In the genomic region with DNA sequence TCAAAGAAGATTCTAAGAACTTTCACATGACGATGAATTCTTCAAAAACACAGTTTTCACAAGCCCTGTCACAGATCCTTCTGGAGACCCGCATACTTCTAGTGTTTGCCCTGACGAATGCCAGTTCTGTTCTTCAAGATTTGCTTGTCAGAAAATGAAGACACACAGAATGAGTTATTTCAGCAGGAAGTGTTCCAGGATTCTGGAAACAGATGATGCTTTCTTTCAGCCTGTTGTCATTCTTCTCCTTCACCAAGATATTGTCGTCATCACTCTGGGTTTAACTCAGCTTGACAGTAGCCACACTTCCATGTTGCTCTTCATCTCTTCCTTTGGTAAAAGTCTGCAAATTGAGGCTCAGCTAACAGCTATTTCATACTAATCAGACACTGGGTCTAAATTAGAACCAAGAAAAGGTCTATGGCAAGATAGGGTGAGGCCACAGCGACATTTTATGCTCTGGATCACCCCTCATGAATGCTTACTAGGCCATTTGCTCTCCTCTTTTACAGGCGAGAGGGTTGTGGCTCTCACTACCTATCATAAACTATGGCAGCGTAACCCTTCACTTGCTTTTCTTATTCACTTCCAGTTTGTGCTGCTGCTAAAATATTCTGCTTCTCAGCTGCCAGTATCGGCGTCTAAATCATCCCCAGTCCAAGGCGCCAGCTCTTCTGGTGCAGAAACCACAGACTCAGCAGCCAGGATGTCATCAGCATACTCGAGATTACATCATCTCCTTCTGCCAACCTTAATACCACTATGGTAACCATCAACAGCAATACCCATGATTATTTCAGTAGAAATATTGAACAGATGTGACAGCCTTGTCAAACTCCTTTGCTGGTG, we compare ENCODE assay signal across 9 cellular contexts.
DNase-seq lines count a peak whose midpoint lies in the region; ATAC-seq and TF ChIP-seq lines count a peak whose summit lies in the region.
"Had no signal": no experiment of that assay in that cellular context is flagged by ENCODE, and none has a peak within 500 bp of the region (broad histone marks: within the 10 kb centered on the region; RNA-seq: fewer than 3 reads in every experiment).

No MANE protein-coding gene starts in this region.

- peaks cover 0 to 2% of the 10 kb centered on the region in 2 donors for H3K9me3 Mint-ChIP-seq in activated naive CD4-positive, alpha-beta T cell treated with anti-CD3 and anti-CD28 coated beads, Interleukin-2, amount 50 U/mL, for 72 hours
- H3K9me3 Mint-ChIP-seq in CD8-positive, alpha-beta memory T cell, result peaks cover 0 to 5% (median 1%) of the 10 kb centered on the region in 5 donors
- H3K9me3 Mint-ChIP-seq: activated T-cell treated with anti-CD3 and anti-CD28 coated beads, Interleukin-2, amount 50 U/mL, for 4 hours had no signal

- no peak for TF ChIP-seq POLR2A in thyroid gland (IDR thresholded peaks at IDR 0.05)

- CTCF ChIA-PET in CD8-positive, alpha-beta memory T cell (lab: Charles Lee), result no interaction called here

- H2AFZ ChIP-seq in Loucy (ENCODE audit: low read length), result no peak overlapping the region

- H4K20me1 ChIP-seq in BLaER1 treated with 17β-estradiol and CSF1 and Interleukin-3, amounts not matched to agents 10 nM and 100 nM, result no peaks in the 10 kb centered on the region
- no peaks in the 10 kb centered on the region for H4K20me1 ChIP-seq in Loucy (ENCODE audit: insufficient read depth, low read length, poor library complexity, severe bottlenecking)

- peak overlapping the region; percentile 12 to 58 (median 29); a peak in 18 of 22 replicates for H3K4me2 ChIP-seq in BLaER1 treated with 17β-estradiol and CSF1 and Interleukin-3, amounts not matched to agents 10 nM and 100 nM
- peak overlapping the region; percentile 15 for H3K4me2 ChIP-seq in Loucy (ENCODE audit: low read depth, low read length, poor library complexity, severe bottlenecking)

- peaks cover 0 to 11% (median 7%) of the 10 kb centered on the region in 11 experiments; a peak in 12 of 22 replicates for H3K9me3 ChIP-seq in BLaER1 treated with 17β-estradiol and CSF1 and Interleukin-3, amounts not matched to agents 10 nM and 100 nM (replicated peaks in 1 of 11)
- no peaks in the 10 kb centered on the region for H3K9me3 ChIP-seq in Loucy (ENCODE audit: insufficient read depth, low read depth, low read length)
- H3K9me3 ChIP-seq in thyroid gland, result no peaks in the 10 kb centered on the region
- H3K9me3 ChIP-seq in right cardiac atrium (ENCODE audit: control insufficient read depth, low read length), result no peaks in the 10 kb centered on the region
- H3K9me3 ChIP-seq in CD8-positive, alpha-beta memory T cell (ENCODE audit: low read length), result no peaks in the 10 kb centered on the region

- H3K9ac ChIP-seq in BLaER1 treated with 17β-estradiol and CSF1 and Interleukin-3, amounts not matched to agents 10 nM and 100 nM, result no peak overlapping the region
- no peak overlapping the region for H3K9ac ChIP-seq in Loucy (ENCODE audit: low read depth, low read length, poor library complexity, severe bottlenecking)

- peaks cover 0 to 4% of the 10 kb centered on the region in 2 donors for H3K36me3 Mint-ChIP-seq in activated naive CD4-positive, alpha-beta T cell treated with anti-CD3 and anti-CD28 coated beads, Interleukin-2, amount 50 U/mL, for 72 hours
- no peaks in the 10 kb centered on the region for H3K36me3 Mint-ChIP-seq in CD8-positive, alpha-beta memory T cell

- no peaks in the 10 kb centered on the region for H3K36me3 ChIP-seq in BLaER1 treated with 17β-estradiol and CSF1 and Interleukin-3, amounts not matched to agents 10 nM and 100 nM
- H3K36me3 ChIP-seq in Loucy (ENCODE audit: insufficient read depth, low read length), result no peaks in the 10 kb centered on the region
- H3K36me3 ChIP-seq in thyroid gland, result no peaks in the 10 kb centered on the region
- H3K36me3 ChIP-seq in CD8-positive, alpha-beta memory T cell (ENCODE audit: insufficient read depth, low read length), result no peaks in the 10 kb centered on the region

- peak overlapping the region in 1 of 2 donors; percentile 56 for H3K27ac Mint-ChIP-seq in activated naive CD4-positive, alpha-beta T cell treated with anti-CD3 and anti-CD28 coated beads, Interleukin-2, amount 50 U/mL, for 72 hours
- peak overlapping the region in 1 of 8 donors; percentile 17 for H3K27ac Mint-ChIP-seq in CD8-positive, alpha-beta memory T cell

- POLR2A ChIA-PET in CD8-positive, alpha-beta memory T cell (lab: Charles Lee), result no interaction called here

- no peak overlapping the region for H3K4me3 Mint-ChIP-seq in CD8-positive, alpha-beta memory T cell
- H3K4me3 Mint-ChIP-seq: activated T-cell treated with anti-CD3 and anti-CD28 coated beads, Interleukin-2, amount 50 U/mL, for 4 hours had no signal

- H3K9me2 ChIP-seq in Loucy (replicated peaks; ENCODE audit: low read depth, low read length), result no peaks in the 10 kb centered on the region

- peak overlapping the region in 1 of 11 experiments; percentile 16; a peak in 1 of 22 replicates for H3K27ac ChIP-seq in BLaER1 treated with 17β-estradiol and CSF1 and Interleukin-3, amounts not matched to agents 10 nM and 100 nM
- H3K27ac ChIP-seq in thyroid gland, result no peak overlapping the region
- no peak overlapping the region for H3K27ac ChIP-seq in right cardiac atrium (ENCODE audit: low read length)
- no peak overlapping the region for H3K27ac ChIP-seq in CD8-positive, alpha-beta memory T cell (ENCODE audit: low read depth, low read length)

- no peaks in the 10 kb centered on the region for H3F3A ChIP-seq in Loucy (ENCODE audit: low read depth)

- no peaks in the 10 kb centered on the region for H3K79me2 ChIP-seq in Loucy (ENCODE audit: insufficient read depth, low read length)

- DNase-seq in activated naive CD4-positive, alpha-beta T cell treated with anti-CD3 and anti-CD28 coated beads, Interleukin-2, amount 50 U/mL, for 72 hours (ENCODE audit: low spot score in 2 of 2), result no peak
- DNase-seq in NCI-H446 treated with DMSO at 0.1 percent for 48 hours (lab: John Stamatoyannopoulos, UW), result no peak
- DNase-seq in thyroid gland, result no peak
- no peak for DNase-seq in right cardiac atrium
- no peak for DNase-seq in CD8-positive, alpha-beta memory T cell
- DNase-seq: activated T-cell treated with anti-CD3 and anti-CD28 coated beads, Interleukin-2, amount 50 U/mL, for 4 hours had no signal

- no peak for TF ChIP-seq CTCF in Loucy (conservative IDR thresholded peaks at IDR 0.05; ENCODE audit: low read length)
- no peak for TF ChIP-seq CTCF in thyroid gland (IDR thresholded peaks at IDR 0.05)

- intact Hi-C loops in thyroid gland (cut with DNase I), result no loop called here
- intact Hi-C loops in right cardiac atrium (cut with DNase I), result no loop called here

- peaks cover 0 to 6% (median 2%) of the 10 kb centered on the region in 3 donors for H3K4me1 Mint-ChIP-seq in CD8-positive, alpha-beta memory T cell

- H3K4me3 ChIP-seq in BLaER1 treated with 17β-estradiol and CSF1 and Interleukin-3, amounts not matched to agents 10 nM and 100 nM, result no peak overlapping the region
- H3K4me3 ChIP-seq in Loucy (ENCODE audit: low read length, poor library complexity, severe bottlenecking) (no peak overlapping the region), thyroid gland (replicated peaks in 1 of 3) (no peak overlapping the region), right cardiac atrium (ENCODE audit: low read length) (no peak overlapping the region)
- H3K4me3 ChIP-seq in CD8-positive, alpha-beta memory T cell (ENCODE audit: low read length), result no peak overlapping the region

- no peaks in the 10 kb centered on the region for H3K27me3 ChIP-seq in BLaER1 treated with 17β-estradiol and CSF1 and Interleukin-3, amounts not matched to agents 10 nM and 100 nM
- H3K27me3 ChIP-seq in Loucy (ENCODE audit: insufficient read depth, low read length, poor library complexity, severe bottlenecking) (no peaks in the 10 kb centered on the region), thyroid gland (no peaks in the 10 kb centered on the region), right cardiac atrium (ENCODE audit: control insufficient read depth, insufficient read depth) (no peaks in the 10 kb centered on the region)
- H3K27me3 ChIP-seq in CD8-positive, alpha-beta memory T cell (ENCODE audit: insufficient read depth, low read length, poor library complexity, severe bottlenecking), result no peaks in the 10 kb centered on the region

- H3K4me1 ChIP-seq in BLaER1 treated with 17β-estradiol and CSF1 and Interleukin-3, amounts not matched to agents 10 nM and 100 nM, result peaks cover 0 to 28% (median 10%) of the 10 kb centered on the region in 10 experiments; a peak in 16 of 20 replicates
- H3K4me1 ChIP-seq in Loucy (ENCODE audit: insufficient read depth, low read length, poor library complexity, severe bottlenecking) (peaks cover 9% of the 10 kb centered on the region), thyroid gland (no peaks in the 10 kb centered on the region), right cardiac atrium (ENCODE audit: control insufficient read depth, insufficient read depth, low read length) (no peaks in the 10 kb centered on the region)
- peaks cover 7% of the 10 kb centered on the region for H3K4me1 ChIP-seq in CD8-positive, alpha-beta memory T cell (ENCODE audit: insufficient read depth, low read length)

- WGBS in thyroid gland, 2 donors, result 83 to 85% methylated on average over 11 of the region's 11 CpGs
- WGBS in right cardiac atrium, result 61% methylated on average over 11 of the region's 11 CpGs

- ATAC-seq in GM19467 (IDR thresholded peaks at IDR 0.05; ENCODE audit: unreplicated experiment) (peak; percentile 71), right cardiac atrium (no peak)
- ATAC-seq in activated naive CD4-positive, alpha-beta T cell treated with anti-CD3 and anti-CD28 coated beads, Interleukin-2, amount 50 U/mL, for 72 hours, result peak; percentile 36 to 70

- peaks cover 22 to 41% of the 10 kb centered on the region in 2 donors for H3K27me3 Mint-ChIP-seq in CD8-positive, alpha-beta memory T cell

Comparison
In these comparisons a context has a peak if more than half of its experiments do, and no peak if none do; other contexts are left out.
1. ATAC-seq: peak in GM19467 (single experiment) and activated naive CD4-positive, alpha-beta T cell treated with anti-CD3 and anti-CD28 coated beads, Interleukin-2, amount 50 U/mL, for 72 hours (2 of 2); none in right cardiac atrium (0 of 2).